23 cellular contexts compared by ENCODE assay signal in genomic region chr16:49964316-49964715, GRCh38.
"Had no signal": no experiment of that assay in that cellular context is flagged by ENCODE, and none has a peak within 500 bp of the region (broad histone marks: within the 10 kb centered on the region; RNA-seq: fewer than 3 reads in every experiment).

No MANE protein-coding gene starts in this region.

- H3K27ac ChIP-seq: colonic mucosa, coronary artery, dorsolateral prefrontal cortex, epithelial cell of prostate, esophagus muscularis mucosa, esophagus squamous epithelium, foreskin keratinocyte, gastrocnemius medialis, gastroesophageal sphincter, heart left ventricle, heart right ventricle had no signal

- H3K4me3 ChIP-seq: colonic mucosa, coronary artery, dorsolateral prefrontal cortex, esophagus muscularis mucosa, esophagus squamous epithelium, gastrocnemius medialis, gastroesophageal sphincter, heart left ventricle, heart right ventricle had no signal

- H3K9me3 ChIP-seq: colonic mucosa, esophagus muscularis mucosa, esophagus squamous epithelium, gastrocnemius medialis, gastroesophageal sphincter, heart left ventricle, heart right ventricle had no signal

- H3K36me3 ChIP-seq: colonic mucosa, esophagus muscularis mucosa, esophagus squamous epithelium, gastrocnemius medialis, gastroesophageal sphincter, heart left ventricle, heart right ventricle had no signal

- DNase-seq: colonic mucosa; cortex of kidney; dermis blood vessel endothelial cell; dorsolateral prefrontal cortex; effector CD4-positive, alpha-beta T cell; effector CD8-positive, alpha-beta T cell; effector memory CD4-positive, alpha-beta T cell; effector memory CD8-positive, alpha-beta T cell; endodermal cell; erythroblast; esophagus squamous epithelium; foreskin keratinocyte; foreskin melanocyte; gastrocnemius medialis; glutamatergic neuron; head of caudate nucleus; heart left ventricle; heart right ventricle had no signal

- H3K4me1 ChIP-seq: colonic mucosa, foreskin keratinocyte, gastrocnemius medialis had no signal

- H3K27ac Mint-ChIP-seq: dendritic cell treated with granulocyte-macrophage colony-stimulating factor and Interleukin-4, amounts not matched to agents 40 ng/mL and 50 ng/mL, for 4 days; effector memory CD8-positive, alpha-beta T cell; endodermal cell had no signal

- H3K9me3 Mint-ChIP-seq: dendritic cell treated with granulocyte-macrophage colony-stimulating factor and Interleukin-4, amounts not matched to agents 40 ng/mL and 50 ng/mL, for 4 days; effector memory CD8-positive, alpha-beta T cell; endodermal cell had no signal

- H3K4me3 Mint-ChIP-seq: dendritic cell treated with granulocyte-macrophage colony-stimulating factor and Interleukin-4, amounts not matched to agents 40 ng/mL and 50 ng/mL, for 4 days; effector memory CD8-positive, alpha-beta T cell; endodermal cell had no signal

- H3K27me3 ChIP-seq: colonic mucosa had no signal
